ENCODE assay signal across 24 cellular contexts in genomic region chr6:105607624-105608392, GRCh38.
A peak's percentile ranks its signal among the peaks of the same experiment; 100 is the strongest.
DNase-seq lines count a peak whose midpoint lies in the region; ATAC-seq and TF ChIP-seq lines count a peak whose summit lies in the region.
"Had no signal": no experiment of that assay in that cellular context is flagged by ENCODE, and none has a peak within 500 bp of the region (broad histone marks: within the 10 kb centered on the region; RNA-seq: fewer than 3 reads in every experiment).

No MANE protein-coding gene starts in this region.

- no peak overlapping the region for H3K18ac ChIP-seq in mesendoderm (ENCODE audit: low read length)

- H3K27ac ChIP-seq in HEK293 (ENCODE audit: extremely low read depth, low read depth, low read length) (no peak overlapping the region), brain microvascular endothelial cell (peak overlapping the region; percentile 99), mesendoderm (ENCODE audit: low read depth, low read length) (no peak overlapping the region), skin epidermis (peak overlapping the region in 11 of 21 experiments; percentile 2 to 73 (median 44))
- H3K27ac ChIP-seq: KMS-11, testis had no signal

- H2BK5ac ChIP-seq in mesendoderm (ENCODE audit: low read length) = no peak overlapping the region

- H3K36me3 ChIP-seq in HEK293 (ENCODE audit: control insufficient read depth in 2 of 2, insufficient read depth in 1 of 2, low read length in 2 of 2) = no peaks in the 10 kb centered on the region
- H3K36me3 ChIP-seq in brain microvascular endothelial cell (replicated peaks) = no peaks in the 10 kb centered on the region
- no peaks in the 10 kb centered on the region for H3K36me3 ChIP-seq in mesendoderm (ENCODE audit: control insufficient read depth, insufficient read depth, low read length)
- H3K36me3 ChIP-seq: BE2C, heart right ventricle, Peyer's patch had no signal

- no peak for DNase-seq in brain microvascular endothelial cell
- DNase-seq in mesendoderm = peak; percentile 23
- no peak for DNase-seq in erythroblast (lab: John Stamatoyannopoulos, UW)
- DNase-seq in head of caudate nucleus = no peak
- DNase-seq: activated T-cell treated with anti-CD3 and anti-CD28 coated beads for 4 hours; BE2C; Calu3; GDM1; GOT3; heart right ventricle; NCI-H1092; NCI-H2171; NCI-H82; occipital lobe; Peyer's patch; stimulated activated CD4-positive, alpha-beta T cell treated with anti-CD3 and anti-CD28 coated beads, Interleukin-4, amount 100 ng/mL, for 4 hours; stimulated activated CD8-positive, alpha-beta memory T cell treated with anti-CD3 and anti-CD28 coated beads, Interleukin-4, amount 100 ng/mL, for 48 hours; testis had no signal

- H2BK120ac ChIP-seq in mesendoderm (ENCODE audit: low read depth, low read length) = no peak overlapping the region

- no peak overlapping the region for H4K5ac ChIP-seq in mesendoderm (ENCODE audit: low read length)

- H3K27me3 ChIP-seq in brain microvascular endothelial cell (replicated peaks) = no peaks in the 10 kb centered on the region
- no peaks in the 10 kb centered on the region for H3K27me3 ChIP-seq in mesendoderm (ENCODE audit: insufficient read depth, low read length, poor library complexity)
- H3K27me3 ChIP-seq: BE2C, heart right ventricle, Peyer's patch, testis had no signal

- peaks cover 9% of the 10 kb centered on the region for H3K4me1 ChIP-seq in HEK293 (ENCODE audit: control insufficient read depth, insufficient read depth, low read length)
- H3K4me1 ChIP-seq in mesendoderm (ENCODE audit: control insufficient read depth, low read depth, low read length) = no peaks in the 10 kb centered on the region
- H3K4me1 ChIP-seq: BE2C, testis had no signal

- POLR2A ChIA-PET in HEK293 (lab: Yijun Ruan, JAX) = no interaction called here

- intact Hi-C loops in head of caudate nucleus (cut with DNase I) = no loop called here

- TF ChIP-seq CTCF in HEK293 (tag by site-specific recombination; IDR thresholded peaks at IDR 0.05) = no peak
- no peak for TF ChIP-seq CTCF in brain microvascular endothelial cell (IDR thresholded peaks at IDR 0.05; ENCODE audit: low read depth, low read length, missing control alignments)

- in situ Hi-C loops in brain microvascular endothelial cell (cut with HindIII; ENCODE audit: low pct_ligation_motif_present, low sequenced_read_pairs) = no loop called here

- no peak overlapping the region for H3K23ac ChIP-seq in mesendoderm (ENCODE audit: low read length)

- H3K56ac ChIP-seq in mesendoderm (ENCODE audit: low read length) = no peak overlapping the region

- WGBS in mesendoderm (ENCODE audit: extremely low coverage, insufficient coverage, low lambda C conversion rate) = no CpG with 5 or more reads among the region's 4 CpGs

- H3K4ac ChIP-seq in mesendoderm (ENCODE audit: low read depth, low read length) = no peak overlapping the region

- CTCF ChIA-PET in HEK293 (lab: Yijun Ruan, JAX) = no interaction called here

- H3K4me3 ChIP-seq in HEK293 (ENCODE audit: low read depth, low read length) = no peak overlapping the region
- H3K4me3 ChIP-seq in brain microvascular endothelial cell (ENCODE audit: low read depth, low read length) = no peak overlapping the region
- H3K4me3 ChIP-seq in mesendoderm (ENCODE audit: low read length) = no peak overlapping the region
- no peak overlapping the region for H3K4me3 ChIP-seq in skin epidermis
- H3K4me3 ChIP-seq: GM12878, heart right ventricle, Peyer's patch, testis had no signal

- no peak overlapping the region for H2AK5ac ChIP-seq in mesendoderm (ENCODE audit: low read length)

- ATAC-seq in GM19351 (IDR thresholded peaks at IDR 0.05; ENCODE audit: unreplicated experiment) = no peak
- ATAC-seq in GM18867 (IDR thresholded peaks at IDR 0.05; ENCODE audit: unreplicated experiment) = no peak
- ATAC-seq: GM12878, heart right ventricle had no signal

- H3K79me2 ChIP-seq in mesendoderm (ENCODE audit: control insufficient read depth, insufficient read depth, low read length) = no peaks in the 10 kb centered on the region

- no peak overlapping the region for H4K8ac ChIP-seq in mesendoderm (ENCODE audit: low read depth, low read length)

- no peaks in the 10 kb centered on the region for H3K79me1 ChIP-seq in mesendoderm (ENCODE audit: low read length)

- no peak overlapping the region for H3K9ac ChIP-seq in mesendoderm (ENCODE audit: low read length)
- H3K9ac ChIP-seq: KMS-11 had no signal

- H2BK15ac ChIP-seq in mesendoderm (replicated peaks; ENCODE audit: low read depth) = no peak overlapping the region

- no peaks in the 10 kb centered on the region for H3K9me3 ChIP-seq in HEK293 (ENCODE audit: control insufficient read depth, insufficient read depth, low read depth, low read length)
- H3K9me3 ChIP-seq: BE2C, Peyer's patch, testis had no signal

- no peak for TF ChIP-seq POLR2A in erythroblast (IDR thresholded peaks at IDR 0.05; ENCODE audit: low read length)

- no peak overlapping the region for H3K4me2 ChIP-seq in mesendoderm (ENCODE audit: low read length)
- H3K4me2 ChIP-seq: KMS-11 had no signal

TF ChIP-seq in HEK293, 187 proteins besides CTCF, POLR2A, EP300 and RAD21:
- TF ChIP-seq AEBP2 (tag by site-specific recombination; IDR thresholded peaks at IDR 0.05; ENCODE audit: borderline replicate concordance) (no peak), ZNF518A (tag by site-specific recombination; conservative IDR thresholded peaks at IDR 0.05; ENCODE audit: low read depth) (no peak), ZIC2 (tag by site-specific recombination; IDR thresholded peaks at IDR 0.05) (peak; percentile 56)

Comparison
In these comparisons a context has a peak if more than half of its experiments do, and no peak if none do; other contexts are left out.
1. H3K27ac ChIP-seq: peak in brain microvascular endothelial cell (single experiment) and skin epidermis (11 of 21); none in HEK293 (single experiment) and mesendoderm (single experiment).